16 cellular contexts compared by ENCODE assay signal in the genomic region with DNA sequence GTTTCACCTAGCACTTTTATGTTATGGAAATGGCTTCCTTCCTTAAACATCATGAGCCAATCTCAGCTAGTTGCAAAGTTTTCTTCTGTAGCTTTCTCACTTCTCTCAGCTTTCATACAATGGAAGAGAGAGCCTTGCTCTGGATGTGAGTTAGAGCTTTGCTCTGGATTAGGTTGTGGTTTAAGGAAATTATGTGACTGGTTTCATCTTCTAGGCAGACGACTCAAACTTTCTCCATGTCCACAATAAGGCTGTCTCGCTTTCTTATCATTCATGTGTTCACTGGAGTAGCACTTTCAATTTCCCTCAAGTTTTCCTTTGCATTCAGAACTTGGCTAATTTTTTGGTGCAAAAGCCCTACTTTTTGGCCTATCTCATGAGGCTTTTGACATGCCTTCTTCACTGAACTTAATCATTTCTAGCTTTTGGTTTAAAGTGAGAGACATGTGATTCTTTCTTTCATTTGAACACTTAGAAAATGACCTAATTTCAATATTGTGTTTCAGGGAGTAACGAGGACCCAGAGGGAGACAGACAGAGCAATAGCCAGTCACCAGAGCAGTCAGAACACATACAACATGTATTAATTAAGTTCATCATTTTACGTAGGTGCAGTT. TPM values are rescaled to one million over a fixed set of nuclear protein-coding genes. Genes with fewer than 3 reads are reported as not detected.
A peak's percentile ranks its signal among the peaks of the same experiment; 100 is the strongest.
DNase-seq lines count a peak whose midpoint lies in the region; ATAC-seq and TF ChIP-seq lines count a peak whose summit lies in the region.
"Had no signal": no experiment of that assay in that cellular context is flagged by ENCODE, and none has a peak within 500 bp of the region (broad histone marks: within the 10 kb centered on the region; RNA-seq: fewer than 3 reads in every experiment).

No MANE protein-coding gene starts in this region.

- CTCF ChIA-PET in HEK293 (lab: Yijun Ruan, JAX) = interaction anchor here (0.6 kb wide), 1 partner anchor 164 kb away, joined by 3 read pairs; no protein-coding TSS in a partner anchor

- POLR2A ChIA-PET in HEK293 (lab: Yijun Ruan, JAX) = no interaction called here

- no peaks in the 10 kb centered on the region; a peak in 1 of 3 replicates for H3K36me3 ChIP-seq in HEK293 (ENCODE audit: control insufficient read depth in 2 of 2, insufficient read depth in 1 of 2, low read length in 2 of 2)
- no peaks in the 10 kb centered on the region for H3K36me3 ChIP-seq in neural progenitor cell
- H3K36me3 ChIP-seq: HAP-1, thoracic aorta had no signal

- H3K9me3 ChIP-seq in HEK293 (ENCODE audit: control insufficient read depth, insufficient read depth, low read depth, low read length) (no peaks in the 10 kb centered on the region), neural progenitor cell (ENCODE audit: low read depth) (no peaks in the 10 kb centered on the region)
- H3K9me3 ChIP-seq: A549, HAP-1, thoracic aorta had no signal

- H3K27me3 Mint-ChIP-seq in activated T-cell treated with anti-CD3 and anti-CD28 coated beads, Interleukin-2, amount 50 U/mL, for 4 hours (ENCODE audit: low read depth) = no peaks in the 10 kb centered on the region
- H3K27me3 Mint-ChIP-seq in neural progenitor cell (ENCODE audit: insufficient read depth, low read depth) (no peaks in the 10 kb centered on the region), type B pancreatic cell (no peaks in the 10 kb centered on the region), glutamatergic neuron (ENCODE audit: unreplicated experiment) (peaks cover 2% of the 10 kb centered on the region)
- H3K27me3 Mint-ChIP-seq: CD4-positive, alpha-beta memory T cell; naive thymus-derived CD8-positive, alpha-beta T cell had no signal

- H3K9ac ChIP-seq in neural progenitor cell = no peak overlapping the region

- H3K27me3 ChIP-seq in neural progenitor cell = no peaks in the 10 kb centered on the region

- peaks cover 27% of the 10 kb centered on the region for H4K20me1 ChIP-seq in neural progenitor cell (ENCODE audit: low read depth)

- H3K4me2 ChIP-seq in neural progenitor cell = peak overlapping the region; percentile 71
- H3K4me2 ChIP-seq: A549 had no signal

- no peaks in the 10 kb centered on the region for H3K9me3 Mint-ChIP-seq in activated T-cell treated with anti-CD3 and anti-CD28 coated beads, Interleukin-2, amount 50 U/mL, for 4 hours
- H3K9me3 Mint-ChIP-seq in neural progenitor cell (peaks cover 10% of the 10 kb centered on the region), type B pancreatic cell (no peaks in the 10 kb centered on the region), glutamatergic neuron (ENCODE audit: unreplicated experiment) (no peaks in the 10 kb centered on the region)
- H3K9me3 Mint-ChIP-seq: CD4-positive, alpha-beta memory T cell had no signal

- TF ChIP-seq CTCF in HEK293 (tag by site-specific recombination; IDR thresholded peaks at IDR 0.05) (no peak), neural progenitor cell (IDR thresholded peaks at IDR 0.05) (no peak), type B pancreatic cell (conservative IDR thresholded peaks at IDR 0.05) (no peak), glutamatergic neuron (IDR thresholded peaks at IDR 0.05; ENCODE audit: partially characterized antibody, unreplicated experiment) (no peak)

- H3K79me2 ChIP-seq in neural progenitor cell (ENCODE audit: low read depth) = peaks cover 98% of the 10 kb centered on the region

- no peak for DNase-seq in activated T-cell treated with anti-CD3 and anti-CD28 coated beads, Interleukin-2, amount 50 U/mL, for 4 hours
- no peak for DNase-seq in activated T-cell treated with anti-CD3 and anti-CD28 coated beads, Interleukin-2, amount 50 U/mL, for 1 hour
- peak; percentile 33 for DNase-seq in MV-4-11 (lab: John Stamatoyannopoulos, UW)
- no peak for DNase-seq in neural progenitor cell (ENCODE audit: low spot score)
- no peak for DNase-seq in germinal center (ENCODE audit: low spot score)
- DNase-seq in type B pancreatic cell (ENCODE audit: extremely low spot score, unreplicated experiment) = no peak
- no peak for DNase-seq in glutamatergic neuron
- DNase-seq: anterior cingulate cortex; CD4-positive, alpha-beta memory T cell; foreskin fibroblast; naive thymus-derived CD8-positive, alpha-beta T cell; retina had no signal

- peaks cover 20% of the 10 kb centered on the region for H3F3A ChIP-seq in neural progenitor cell (ENCODE audit: low read depth)

- H3K4me3 ChIP-seq in HEK293 (ENCODE audit: low read depth, low read length) = no peak overlapping the region
- peak overlapping the region; percentile 23 for H3K4me3 ChIP-seq in neural progenitor cell
- H3K4me3 ChIP-seq: A549, HAP-1, thoracic aorta had no signal

- H2AFZ ChIP-seq in neural progenitor cell (replicated peaks) = no peak overlapping the region

- no peak overlapping the region for H3K27ac Mint-ChIP-seq in neural progenitor cell
- H3K27ac Mint-ChIP-seq in type B pancreatic cell = no peak overlapping the region
- no peak overlapping the region for H3K27ac Mint-ChIP-seq in glutamatergic neuron (ENCODE audit: unreplicated experiment)

- H3K4me1 ChIP-seq in HEK293 (ENCODE audit: control insufficient read depth, insufficient read depth, low read length) (no peaks in the 10 kb centered on the region), neural progenitor cell (peaks cover 23% of the 10 kb centered on the region)
- H3K4me1 ChIP-seq: A549, HAP-1 had no signal

- peaks cover 12% of the 10 kb centered on the region for H3K36me3 Mint-ChIP-seq in activated T-cell treated with anti-CD3 and anti-CD28 coated beads, Interleukin-2, amount 50 U/mL, for 4 hours (ENCODE audit: insufficient read depth)
- H3K36me3 Mint-ChIP-seq in neural progenitor cell (peaks cover 14% of the 10 kb centered on the region), type B pancreatic cell (peaks cover 13% of the 10 kb centered on the region), glutamatergic neuron (ENCODE audit: unreplicated experiment) (no peaks in the 10 kb centered on the region)

- no peak overlapping the region for H3K27ac ChIP-seq in HEK293 (ENCODE audit: extremely low read depth, low read depth, low read length)
- peak overlapping the region; percentile 82 for H3K27ac ChIP-seq in neural progenitor cell
- H3K27ac ChIP-seq: A549, thoracic aorta had no signal

- peak; percentile 48 to 61 for ATAC-seq in activated T-cell treated with anti-CD3 and anti-CD28 coated beads, Interleukin-2, amount 50 U/mL, for 4 hours
- ATAC-seq: A549; naive thymus-derived CD8-positive, alpha-beta T cell had no signal

- peaks cover 54% of the 10 kb centered on the region for H3K4me1 Mint-ChIP-seq in activated T-cell treated with anti-CD3 and anti-CD28 coated beads, Interleukin-2, amount 50 U/mL, for 4 hours (ENCODE audit: low read depth)
- H3K4me1 Mint-ChIP-seq in neural progenitor cell (peaks cover 11% of the 10 kb centered on the region), type B pancreatic cell (ENCODE audit: unreplicated experiment) (peaks cover 4% of the 10 kb centered on the region), glutamatergic neuron (ENCODE audit: low read depth, unreplicated experiment) (peaks cover 3% of the 10 kb centered on the region)

- no peak overlapping the region for H3K4me3 Mint-ChIP-seq in activated T-cell treated with anti-CD3 and anti-CD28 coated beads, Interleukin-2, amount 50 U/mL, for 4 hours
- H3K4me3 Mint-ChIP-seq in neural progenitor cell (no peak overlapping the region), type B pancreatic cell (no peak overlapping the region), glutamatergic neuron (ENCODE audit: unreplicated experiment) (no peak overlapping the region)

TF ChIP-seq in HEK293, 187 proteins besides CTCF, POLR2A, EP300 and RAD21:
- TF ChIP-seq PRDM1 (tag by site-specific recombination; IDR thresholded peaks at IDR 0.05) = peak; percentile 86
- TF ChIP-seq ZNF776 (tag by site-specific recombination; IDR thresholded peaks at IDR 0.05; ENCODE audit: borderline replicate concordance) = no peak
TF ChIP-seq in HEK293: peak in this region for 1.

RNA-seq across cellular contexts. Expression of gene CNOT4, which starts 49.8 kb away (rescaled TPM):
- total RNA-seq in activated T-cell treated with anti-CD3 and anti-CD28 coated beads, Interleukin-2, amount 50 U/mL, for 4 hours = 10 to 100 TPM; 14.2 to 17.3 (median 15.7) TPM
- total RNA-seq in neural progenitor cell (ENCODE audit: low replicate concordance) (19.1 and 21.4 TPM in 2 replicates), type B pancreatic cell (ENCODE audit: low replicate concordance) (24.5 and 32.1 TPM in 2 replicates), glutamatergic neuron (ENCODE audit: unreplicated experiment) (25.3 TPM)
